13 cellular contexts compared by ENCODE assay signal in the genomic region with DNA sequence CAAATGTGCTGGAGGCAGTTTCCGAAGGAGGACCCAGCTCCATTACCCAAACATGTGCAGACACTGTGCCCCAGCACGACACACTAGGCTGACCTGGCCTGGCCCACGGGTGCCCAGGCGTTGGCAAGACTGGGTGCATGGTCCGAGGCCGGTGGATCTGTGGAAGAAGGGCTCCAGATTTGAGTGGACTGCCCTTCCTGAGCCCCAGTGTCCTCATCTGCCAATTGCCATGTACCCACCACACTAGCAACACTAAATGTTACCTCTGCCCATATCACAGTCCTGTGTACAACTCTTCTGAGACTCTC.
DNase-seq lines count a peak whose midpoint lies in the region; ATAC-seq and TF ChIP-seq lines count a peak whose summit lies in the region.
"Had no signal": no experiment of that assay in that cellular context is flagged by ENCODE, and none has a peak within 500 bp of the region (broad histone marks: within the 10 kb centered on the region; RNA-seq: fewer than 3 reads in every experiment).

No MANE protein-coding gene starts in this region.

- peak overlapping the region; percentile 60 for H3K27ac Mint-ChIP-seq in mesothelial cell of epicardium
- H3K27ac Mint-ChIP-seq: GM23338 had no signal

- 80% methylated on average over 2 of the region's 6 CpGs for WGBS in SK-N-SH (ENCODE audit: low lambda C conversion rate)
- WGBS in spleen, 5 donors = 79 to 96% (median 87%) methylated on average over 6 of the region's 6 CpGs

- no peaks in the 10 kb centered on the region for H3K27me3 ChIP-seq in SK-N-SH (ENCODE audit: insufficient read depth)
- H3K27me3 ChIP-seq in spleen (replicated peaks in 1 of 7) = no peaks in the 10 kb centered on the region

- TF ChIP-seq EP300 in SK-N-SH (IDR thresholded peaks at IDR 0.05; ENCODE audit: borderline replicate concordance in 1 of 2, low read depth in 1 of 2, low read length in 1 of 2) = no peak

- no peaks in the 10 kb centered on the region for H3K36me3 Mint-ChIP-seq in mesothelial cell of epicardium

- H2AFZ ChIP-seq in SK-N-SH (ENCODE audit: low read depth) = no peak overlapping the region
- H2AFZ ChIP-seq: GM23338 had no signal

- no peak overlapping the region for H3K4me3 ChIP-seq in SK-N-SH (ENCODE audit: low read depth in 2 of 2, low read length in 1 of 2)
- H3K4me3 ChIP-seq in spleen = no peak overlapping the region
- no peak overlapping the region for H3K4me3 ChIP-seq in coronary artery
- H3K4me3 ChIP-seq: GM23338 had no signal

- H3K27ac ChIP-seq in SK-N-SH (ENCODE audit: low read depth in 2 of 2, low read length in 1 of 2) (peak overlapping the region in 1 of 2 experiments; percentile 83; a peak in 1 of 4 replicates), spleen (no peak overlapping the region), coronary artery (no peak overlapping the region)
- H3K27ac ChIP-seq: 22Rv1 had no signal

- peaks cover 19% of the 10 kb centered on the region for H3K27me3 Mint-ChIP-seq in mesothelial cell of epicardium (ENCODE audit: low read depth)

- H3K4me3 Mint-ChIP-seq in mesothelial cell of epicardium = no peak overlapping the region
- H3K4me3 Mint-ChIP-seq: GM23338 had no signal

- H3K9me2 ChIP-seq in SK-N-SH = no peaks in the 10 kb centered on the region

- intact Hi-C loops in spleen (cut with DNase I; ENCODE audit: low total_unique reads) = no loop called here

- H3K9me3 ChIP-seq in SK-N-SH (no peaks in the 10 kb centered on the region), spleen (no peaks in the 10 kb centered on the region)

- H4K20me1 ChIP-seq in SK-N-SH (ENCODE audit: insufficient read depth) = no peaks in the 10 kb centered on the region

- no peaks in the 10 kb centered on the region for H3F3A ChIP-seq in SK-N-SH (replicated peaks; ENCODE audit: insufficient read depth)

- CTCF ChIA-PET in SK-N-SH (lab: Yijun Ruan, JAX) = interaction anchor here (7.6 kb wide), 1 partner anchor 99 kb away, joined by 39 read pairs; no protein-coding TSS in a partner anchor

- H3K4me1 Mint-ChIP-seq in mesothelial cell of epicardium = peaks cover 44% of the 10 kb centered on the region

- no peak for TF ChIP-seq RAD21 in SK-N-SH (IDR thresholded peaks at IDR 0.05; ENCODE audit: low read length)

- no peak overlapping the region; the same call in 1 of the 2 replicates for H3K4me2 ChIP-seq in SK-N-SH
- H3K4me2 ChIP-seq: GM23338 had no signal

- H3K36me3 ChIP-seq in SK-N-SH (replicated peaks in 1 of 2; ENCODE audit: control insufficient read depth in 1 of 2, insufficient read depth in 2 of 2, low read length in 1 of 2) = no peaks in the 10 kb centered on the region
- H3K36me3 ChIP-seq in spleen = no peaks in the 10 kb centered on the region

- POLR2A ChIA-PET in SK-N-SH (lab: Yijun Ruan, JAX) = no interaction called here

- H3K4me1 ChIP-seq in SK-N-SH (ENCODE audit: control insufficient read depth in 1 of 2, insufficient read depth in 2 of 2, low read depth in 1 of 2, low read length in 1 of 2) (peaks cover 0 to 82% of the 10 kb centered on the region in 2 experiments; a peak in 2 of 4 replicates), spleen (peaks cover 0 to 39% (median 5%) of the 10 kb centered on the region in 6 donors)

- TF ChIP-seq POLR2A in spleen (IDR thresholded peaks at IDR 0.05) = no peak

- no peak overlapping the region for H3K9ac ChIP-seq in SK-N-SH

- TF ChIP-seq CTCF in SK-N-SH (IDR thresholded peaks at IDR 0.05) (no peak), mesothelial cell of epicardium (IDR thresholded peaks at IDR 0.05; ENCODE audit: unreplicated experiment) (no peak), spleen (IDR thresholded peaks at IDR 0.05 in 8 of 11, conservative IDR thresholded peaks at IDR 0.05 in 3 of 11) (no peak), coronary artery (IDR thresholded peaks at IDR 0.05) (no peak)

- peak; percentile 8; the same call in 1 of the 3 replicates for ATAC-seq in SK-N-SH treated with all-trans-retinoic acid at 6 μM for 48 hours
- ATAC-seq: GM23338 had no signal

- DNase-seq in SK-N-SH (no peak), ecto neural progenitor cell (ENCODE audit: low spot score) (peak; percentile 40), mesothelial cell of epicardium (ENCODE audit: low spot score in 2 of 2, unreplicated experiment in 2 of 2) (no peak), spleen (peak; percentile 68), hepatic stellate cell (ENCODE audit: low spot score) (no peak), coronary artery (ENCODE audit: low spot score) (no peak), SHP77 (lab: John Stamatoyannopoulos, UW) (no peak)
- DNase-seq: EL, NCI-H1436 treated with DMSO at 0.1 percent for 48 hours, NCI-H2081 treated with DMSO at 0.1 percent for 48 hours had no signal

- H3K79me2 ChIP-seq in SK-N-SH (ENCODE audit: insufficient read depth) = no peaks in the 10 kb centered on the region

- H3K9me3 Mint-ChIP-seq in mesothelial cell of epicardium = no peaks in the 10 kb centered on the region
- H3K9me3 Mint-ChIP-seq: GM23338 had no signal

TF ChIP-seq in SK-N-SH treated with all-trans-retinoic acid at 6 μM for 48 hours, 23 proteins besides CTCF, POLR2A, EP300 and RAD21 (continues in another document):
- TF ChIP-seq ARNTL (CRISPR knock-in tag; IDR thresholded peaks at IDR 0.05; ENCODE audit: borderline replicate concordance, low read depth) = no peak
- no peak for TF ChIP-seq OSR1 (CRISPR knock-in tag; IDR thresholded peaks at IDR 0.05)
- no peak for TF ChIP-seq ZC3H10 (CRISPR knock-in tag; IDR thresholded peaks at IDR 0.05)
- TF ChIP-seq TOX (CRISPR knock-in tag; IDR thresholded peaks at IDR 0.05; ENCODE audit: borderline replicate concordance) = no peak
- TF ChIP-seq ESRRG (CRISPR knock-in tag; IDR thresholded peaks at IDR 0.05) = no peak
- TF ChIP-seq CSRNP3 (CRISPR knock-in tag; IDR thresholded peaks at IDR 0.05) = no peak
- TF ChIP-seq PATZ1 (CRISPR knock-in tag; IDR thresholded peaks at IDR 0.05; ENCODE audit: borderline replicate concordance) = no peak

TF ChIP-seq in SK-N-SH, 30 proteins besides CTCF, POLR2A, EP300 and RAD21:
- no peak for TF ChIP-seq FOSL2 (IDR thresholded peaks at IDR 0.05; ENCODE audit: borderline replicate concordance, low read depth)
- TF ChIP-seq, protein P1, sequence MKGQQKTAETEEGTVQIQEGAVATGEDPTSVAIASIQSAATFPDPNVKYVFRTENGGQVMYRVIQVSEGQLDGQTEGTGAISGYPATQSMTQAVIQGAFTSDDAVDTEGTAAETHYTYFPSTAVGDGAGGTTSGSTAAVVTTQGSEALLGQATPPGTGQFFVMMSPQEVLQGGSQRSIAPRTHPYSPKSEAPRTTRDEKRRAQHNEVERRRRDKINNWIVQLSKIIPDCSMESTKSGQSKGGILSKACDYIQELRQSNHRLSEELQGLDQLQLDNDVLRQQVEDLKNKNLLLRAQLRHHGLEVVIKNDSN (IDR thresholded peaks at IDR 0.05; ENCODE audit: borderline replicate concordance, low read depth) = no peak
- no peak for TF ChIP-seq FOXM1 (IDR thresholded peaks at IDR 0.05; ENCODE audit: low read depth)
- TF ChIP-seq JUND (IDR thresholded peaks at IDR 0.05) = no peak
- TF ChIP-seq, protein P2, sequence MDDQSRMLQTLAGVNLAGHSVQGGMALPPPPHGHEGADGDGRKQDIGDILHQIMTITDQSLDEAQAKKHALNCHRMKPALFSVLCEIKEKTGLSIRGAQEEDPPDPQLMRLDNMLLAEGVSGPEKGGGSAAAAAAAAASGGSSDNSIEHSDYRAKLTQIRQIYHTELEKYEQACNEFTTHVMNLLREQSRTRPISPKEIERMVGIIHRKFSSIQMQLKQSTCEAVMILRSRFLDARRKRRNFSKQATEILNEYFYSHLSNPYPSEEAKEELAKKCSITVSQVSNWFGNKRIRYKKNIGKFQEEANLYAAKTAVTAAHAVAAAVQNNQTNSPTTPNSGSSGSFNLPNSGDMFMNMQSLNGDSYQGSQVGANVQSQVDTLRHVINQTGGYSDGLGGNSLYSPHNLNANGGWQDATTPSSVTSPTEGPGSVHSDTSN (IDR thresholded peaks at IDR 0.05) = no peak
- no peak for TF ChIP-seq RCOR1 (IDR thresholded peaks at IDR 0.05; ENCODE audit: low read length)
- no peak for TF ChIP-seq SMC3 (IDR thresholded peaks at IDR 0.05; ENCODE audit: low read depth, low read length)
- no peak for TF ChIP-seq NFIC (IDR thresholded peaks at IDR 0.05; ENCODE audit: borderline replicate concordance)
- no peak for TF ChIP-seq GABPA (IDR thresholded peaks at IDR 0.05; ENCODE audit: low read depth)
- no peak for TF ChIP-seq SIN3A (IDR thresholded peaks at IDR 0.05; ENCODE audit: borderline replicate concordance, low read depth, low read length)
- no peak for TF ChIP-seq EZH2phosphoT487 (IDR thresholded peaks at IDR 0.05; ENCODE audit: borderline replicate concordance, low read depth)
- no peak for TF ChIP-seq MAX (IDR thresholded peaks at IDR 0.05; ENCODE audit: low read depth)
- no peak for TF ChIP-seq CHD2 (IDR thresholded peaks at IDR 0.05; ENCODE audit: low read length, partially characterized antibody)
- TF ChIP-seq YY1 (IDR thresholded peaks at IDR 0.05; ENCODE audit: low read depth) = no peak
- TF ChIP-seq IRF3 (IDR thresholded peaks at IDR 0.05; ENCODE audit: low read depth, low read length) = no peak
- TF ChIP-seq POLR2AphosphoS5 (IDR thresholded peaks at IDR 0.05; ENCODE audit: low read depth, low read length) = no peak
- no peak for TF ChIP-seq TEAD4 (IDR thresholded peaks at IDR 0.05; ENCODE audit: borderline replicate concordance, insufficient read depth)
- no peak for TF ChIP-seq FOXJ3 (CRISPR knock-in tag; IDR thresholded peaks at IDR 0.05)
- no peak for TF ChIP-seq RXRA (IDR thresholded peaks at IDR 0.05; ENCODE audit: borderline replicate concordance, low read depth)
- no peak for TF ChIP-seq MXI1 (IDR thresholded peaks at IDR 0.05; ENCODE audit: low read depth, low read length)
TF ChIP-seq in SK-N-SH: peak in this region for 0.

Comparison
In these comparisons a context has a peak if more than half of its experiments do, and no peak if none do; other contexts are left out.
1. DNase-seq: peak in ecto neural progenitor cell (single experiment) and spleen (single experiment); none in SK-N-SH (single experiment), mesothelial cell of epicardium (0 of 2), hepatic stellate cell (single experiment), coronary artery (single experiment) and SHP77 (0 of 2).